7 cellular contexts compared by ENCODE assay signal in genomic region chr20:372543-373082, GRCh38. TPM values are rescaled to one million over a fixed set of nuclear protein-coding genes. Genes with fewer than 3 reads are reported as not detected.
DNase-seq lines count a peak whose midpoint lies in the region; ATAC-seq, FAIRE-seq and TF ChIP-seq lines count a peak whose summit lies in the region.
"Not testable (repeated sequence)": the region's sequence is repeated elsewhere in the genome, so short reads cannot be mapped to it uniquely, and the experiment has no call there.

No MANE protein-coding gene starts in this region.

- H2AFZ ChIP-seq in endothelial cell of umbilical vein (ENCODE audit: low read depth, low read length), result not testable (repeated sequence)

- WGBS in liver, result 84% methylated on average over 11 of the region's 11 CpGs
- 91% methylated on average over 11 of the region's 11 CpGs for WGBS in prostate gland

- not testable (repeated sequence) for H3K4me3 ChIP-seq in NB4 (ENCODE audit: low read depth, low read length); endothelial cell of umbilical vein (replicated peaks in 1 of 3; ENCODE audit: insufficient read depth in 1 of 3, low read depth in 1 of 3, low read length in 3 of 3); liver (ENCODE audit: low read depth in 1 of 3, low read length in 3 of 3); prostate gland

- not testable (repeated sequence) for H4K20me1 ChIP-seq in endothelial cell of umbilical vein (replicated peaks; ENCODE audit: control insufficient read depth, extremely low read depth, insufficient read depth, low read length)

- TF ChIP-seq POLR2A in NB4 (IDR thresholded peaks at IDR 0.05; ENCODE audit: extremely low read depth, insufficient read length); endothelial cell of umbilical vein (IDR thresholded peaks at IDR 0.05; ENCODE audit: low read depth, low read length); prostate gland (IDR thresholded peaks at IDR 0.05): not testable (repeated sequence)

- FAIRE-seq in endothelial cell of umbilical vein (lab: Jason Lieb, UNC), result not testable (repeated sequence)

- H3K79me2 ChIP-seq in endothelial cell of umbilical vein (ENCODE audit: control insufficient read depth, insufficient read depth, low read length), result not testable (repeated sequence)

- dilution Hi-C loops in endothelial cell of umbilical vein (cut with MboI; ENCODE audit: extremely low pct_ligation_motif_present, low sequenced_read_pairs), result not testable (repeated sequence)

- not testable (repeated sequence) for H3K4me3 Mint-ChIP-seq in T-helper 2 cell treated with Interferon-gamma antibody and Interleukin-4, amounts not matched to agents 5 μg/mL and 100 μg/mL, for 36 hours

- not testable (repeated sequence) for H3K9me1 ChIP-seq in endothelial cell of umbilical vein (replicated peaks; ENCODE audit: control insufficient read depth, extremely low read depth, insufficient read depth, low read length)

- POLR2A ChIA-PET in endothelial cell of umbilical vein (lab: Charles Lee), result interaction anchor here (1.1 to 3.1 kb wide), 4 partner anchors 10 to 35 kb away, joined by 4 to 13 read pairs (median 6); no protein-coding TSS in a partner anchor

- H3K36me3 ChIP-seq in endothelial cell of umbilical vein (ENCODE audit: control insufficient read depth in 2 of 2, extremely low read depth in 1 of 2, insufficient read depth in 2 of 2, low read length in 2 of 2); liver (ENCODE audit: control insufficient read depth in 4 of 4, insufficient read depth in 3 of 4, low read depth in 1 of 4, low read length in 3 of 4); prostate gland: not testable (repeated sequence)

- ATAC-seq in activated naive CD4-positive, alpha-beta T cell treated with anti-CD3 and anti-CD28 coated beads, Interleukin-2, amount 50 U/mL, for 72 hours, result peak; percentile 66 to 68

- not testable (repeated sequence) for H3K9me3 Mint-ChIP-seq in T-helper 2 cell treated with Interferon-gamma antibody and Interleukin-4, amounts not matched to agents 5 μg/mL and 100 μg/mL, for 36 hours; activated naive CD4-positive, alpha-beta T cell treated with anti-CD3 and anti-CD28 coated beads, Interleukin-2, amount 50 U/mL, for 72 hours

- CTCF ChIA-PET in endothelial cell of umbilical vein (lab: Charles Lee), result interaction anchor here (1.3 to 5.8 kb wide), 7 partner anchors 8 to 59 kb away, joined by 4 to 41 read pairs (median 9); partner anchors contain the start of gene TRIB3

- H3K27me3 ChIP-seq in endothelial cell of umbilical vein (ENCODE audit: control insufficient read depth in 2 of 2, insufficient read depth in 2 of 2, low read length in 2 of 2); liver (ENCODE audit: control insufficient read depth in 4 of 4, insufficient read depth in 4 of 4, low read length in 3 of 4); prostate gland (replicated peaks; ENCODE audit: insufficient read depth): not testable (repeated sequence)

- H3K27ac ChIP-seq in endothelial cell of umbilical vein (ENCODE audit: insufficient read depth, low read depth, low read length) (peak overlapping the region; percentile 82), liver (ENCODE audit: low read depth in 1 of 2, low read length in 2 of 2) (peak overlapping the region; percentile 81 to 91), prostate gland (peak overlapping the region; percentile 33 to 42)

- TSS peak; percentile 46 for BruUV-seq in endothelial cell of umbilical vein (replicated peaks; lab: Mats Ljungman, UMichigan)

- H3K4me1 ChIP-seq in endothelial cell of umbilical vein (ENCODE audit: control insufficient read depth, extremely low read depth, insufficient read depth, low read length) (peaks cover 52% of the 10 kb centered on the region), liver (ENCODE audit: control insufficient read depth in 4 of 4, insufficient read depth in 4 of 4, low read length in 3 of 4) (peaks cover 12 to 38% (median 29%) of the 10 kb centered on the region in 4 donors)
- H3K4me1 ChIP-seq in prostate gland (replicated peaks), result not testable (repeated sequence)

- not testable (repeated sequence) for H3K27ac Mint-ChIP-seq in T-helper 2 cell treated with Interferon-gamma antibody and Interleukin-4, amounts not matched to agents 5 μg/mL and 100 μg/mL, for 36 hours
- peak overlapping the region in 1 of 2 donors; percentile 77 for H3K27ac Mint-ChIP-seq in activated naive CD4-positive, alpha-beta T cell treated with anti-CD3 and anti-CD28 coated beads, Interleukin-2, amount 50 U/mL, for 72 hours

- peak overlapping the region; percentile 41 for H3K4me2 ChIP-seq in endothelial cell of umbilical vein (ENCODE audit: insufficient read depth, low read length)

- DNase-seq in GDM1 (lab: John Stamatoyannopoulos, UW), result peak; percentile 46
- peak; percentile 86 for DNase-seq in NB4 (ENCODE audit: low read depth)
- DNase-seq in T-helper 2 cell treated with Interferon-gamma antibody and Interleukin-4, amounts not matched to agents 5 μg/mL and 100 μg/mL, for 36 hours (ENCODE audit: low spot score), result peak; percentile 26
- DNase-seq in activated naive CD4-positive, alpha-beta T cell treated with anti-CD3 and anti-CD28 coated beads, Interleukin-2, amount 50 U/mL, for 72 hours (ENCODE audit: low spot score in 2 of 2); endothelial cell of umbilical vein (ENCODE audit: low read depth, low spot score); prostate gland (ENCODE audit: low spot score): not testable (repeated sequence)

- intact Hi-C loops in endothelial cell of umbilical vein (cut with micrococcal nuclease), result loop anchor here (1.0 to 5.0 kb wide), 6 partner anchors 9 to 1440 kb away; no protein-coding TSS in a partner anchor
- intact Hi-C loops in prostate gland (cut with DNase I), result not testable (repeated sequence)

- H3K9ac ChIP-seq in endothelial cell of umbilical vein (replicated peaks; ENCODE audit: extremely low read depth, insufficient read depth, low read length), result peak overlapping the region; percentile 49
- not testable (repeated sequence) for H3K9ac ChIP-seq in liver (ENCODE audit: low read depth in 1 of 2, low read length in 2 of 2)

- H3K4me1 Mint-ChIP-seq in T-helper 2 cell treated with Interferon-gamma antibody and Interleukin-4, amounts not matched to agents 5 μg/mL and 100 μg/mL, for 36 hours (ENCODE audit: low read depth), result peaks cover 28% of the 10 kb centered on the region

- not testable (repeated sequence) for TF ChIP-seq CTCF in NB4 (IDR thresholded peaks at IDR 0.05; ENCODE audit: low read depth, low read length); endothelial cell of umbilical vein (IDR thresholded peaks at IDR 0.05; ENCODE audit: extremely low read depth in 1 of 2, insufficient read depth in 1 of 2, low read depth in 1 of 2, low read length in 2 of 2); liver (IDR thresholded peaks at IDR 0.05; ENCODE audit: low read depth, low read length, missing input control); prostate gland (IDR thresholded peaks at IDR 0.05)

- H3K9me3 ChIP-seq in endothelial cell of umbilical vein (replicated peaks; ENCODE audit: control insufficient read depth, insufficient read depth, low read length); liver (ENCODE audit: control insufficient read depth in 4 of 4, low read length in 3 of 4); prostate gland: not testable (repeated sequence)

- not testable (repeated sequence) for H3K27me3 Mint-ChIP-seq in T-helper 2 cell treated with Interferon-gamma antibody and Interleukin-4, amounts not matched to agents 5 μg/mL and 100 μg/mL, for 36 hours (ENCODE audit: low read depth)

- not testable (repeated sequence) for TF ChIP-seq RAD21 in liver (IDR thresholded peaks at IDR 0.05)

- H3K36me3 Mint-ChIP-seq in T-helper 2 cell treated with Interferon-gamma antibody and Interleukin-4, amounts not matched to agents 5 μg/mL and 100 μg/mL, for 36 hours (ENCODE audit: low read depth); activated naive CD4-positive, alpha-beta T cell treated with anti-CD3 and anti-CD28 coated beads, Interleukin-2, amount 50 U/mL, for 72 hours: not testable (repeated sequence)

RNA-seq across cellular contexts. Expression of gene TRIB3, which starts 7.9 kb away (rescaled TPM):
- 10 to 100 TPM; 31.3 to 39.4 TPM for total RNA-seq in activated naive CD4-positive, alpha-beta T cell treated with anti-CD3 and anti-CD28 coated beads, Interleukin-2, amount 50 U/mL, for 72 hours
- total RNA-seq in endothelial cell of umbilical vein (32.1 and 35.3 TPM in 2 replicates), liver (10 to 100 TPM in 1 of 2 donors, 1 to 10 TPM in 1; 4.8 to 36.3 TPM), prostate gland (10 to 100 TPM; 11.8 to 22.7 TPM)
- polyA plus RNA-seq in endothelial cell of umbilical vein (32.6 and 43.0 TPM in 2 replicates), liver (10 to 100 TPM; 41.2 to 63.1 TPM)
- polyA plus RNA-seq in endothelial cell of umbilical vein (2011; cell fraction: cytosol; rRNA removed), result 23.5 and 28.0 TPM in 2 replicates
- 11.8 and 12.1 TPM in 2 replicates for polyA plus RNA-seq in endothelial cell of umbilical vein (2011; cell fraction: nucleus; rRNA removed)
- polyA plus RNA-seq in endothelial cell of umbilical vein (2012), result 23.3 and 23.5 TPM in 2 replicates
- polyA minus RNA-seq in endothelial cell of umbilical vein, result 20.6 and 22.1 TPM in 2 replicates
- polyA minus RNA-seq in endothelial cell of umbilical vein (2011; cell fraction: cytosol; rRNA and poly(A)+ RNA removed), result 98.2 TPM
- 7.5 and 8.9 TPM in 2 replicates for polyA minus RNA-seq in endothelial cell of umbilical vein (2011; cell fraction: nucleus; rRNA and poly(A)+ RNA removed)

RNA-seq across cellular contexts. Expression of gene NRSN2, which starts 25.7 kb away (rescaled TPM):
- total RNA-seq in activated naive CD4-positive, alpha-beta T cell treated with anti-CD3 and anti-CD28 coated beads, Interleukin-2, amount 50 U/mL, for 72 hours, result 1 to 10 TPM; 4.2 to 8.5 TPM
- total RNA-seq in endothelial cell of umbilical vein (36.7 and 36.9 TPM in 2 replicates), liver (10 to 100 TPM in 1 of 2 donors, 1 to 10 TPM in 1; 1.9 to 12.0 TPM), prostate gland (10 to 100 TPM; 26.3 to 48.3 TPM)
- polyA plus RNA-seq in endothelial cell of umbilical vein (64.1 and 79.1 TPM in 2 replicates), liver (1 to 10 TPM; 3.5 to 6.0 TPM)
- 47.5 and 70.4 TPM in 2 replicates for polyA plus RNA-seq in endothelial cell of umbilical vein (2011; cell fraction: cytosol; rRNA removed)
- polyA plus RNA-seq in endothelial cell of umbilical vein (2011; cell fraction: nucleus; rRNA removed), result 26.9 and 27.6 TPM in 2 replicates
- 36.2 and 43.8 TPM in 2 replicates for polyA plus RNA-seq in endothelial cell of umbilical vein (2012)
- polyA minus RNA-seq in endothelial cell of umbilical vein, result 26.9 and 28.1 TPM in 2 replicates
- polyA minus RNA-seq in endothelial cell of umbilical vein (2011; cell fraction: cytosol; rRNA and poly(A)+ RNA removed), result 4.9 TPM
- polyA minus RNA-seq in endothelial cell of umbilical vein (2011; cell fraction: nucleus; rRNA and poly(A)+ RNA removed), result 5.1 and 6.7 TPM in 2 replicates

RNA-seq across cellular contexts. Expression of gene RBCK1, which starts 35.5 kb away (rescaled TPM):
- 100 to 1,000 TPM; 113 to 150 TPM for total RNA-seq in activated naive CD4-positive, alpha-beta T cell treated with anti-CD3 and anti-CD28 coated beads, Interleukin-2, amount 50 U/mL, for 72 hours
- total RNA-seq in endothelial cell of umbilical vein, result 80.4 and 86.0 TPM in 2 replicates
- 82.7 and 98.3 TPM in 2 replicates for polyA plus RNA-seq in endothelial cell of umbilical vein
- 54.5 and 65.8 TPM in 2 replicates for polyA plus RNA-seq in endothelial cell of umbilical vein (2011; cell fraction: cytosol; rRNA removed)
- 152 and 200 TPM in 2 replicates for polyA plus RNA-seq in endothelial cell of umbilical vein (2011; cell fraction: nucleus; rRNA removed)
- 84.2 and 98.4 TPM in 2 replicates for polyA plus RNA-seq in endothelial cell of umbilical vein (2012)
- 58.1 and 63.6 TPM in 2 replicates for polyA minus RNA-seq in endothelial cell of umbilical vein
- polyA minus RNA-seq in endothelial cell of umbilical vein (2011; cell fraction: cytosol; rRNA and poly(A)+ RNA removed), result 30.3 TPM
- 44.5 and 45.0 TPM in 2 replicates for polyA minus RNA-seq in endothelial cell of umbilical vein (2011; cell fraction: nucleus; rRNA and poly(A)+ RNA removed)
- 10 to 100 TPM; 18.0 to 48.3 TPM for total RNA-seq in liver
- polyA plus RNA-seq in liver, result 10 to 100 TPM; 61.3 to 62.6 TPM
- total RNA-seq in prostate gland, result 100 to 1,000 TPM; 108 to 158 TPM

RNA-seq across cellular contexts. Expression of gene SOX12, which starts 47.3 kb away (rescaled TPM):
- total RNA-seq in activated naive CD4-positive, alpha-beta T cell treated with anti-CD3 and anti-CD28 coated beads, Interleukin-2, amount 50 U/mL, for 72 hours, result 10 to 100 TPM in 1 of 2 donors, 1 to 10 TPM in 1; 4.9 to 11.8 TPM
- total RNA-seq in endothelial cell of umbilical vein (32.2 and 37.7 TPM in 2 replicates), liver (1 to 10 TPM in 1 of 2 donors, under 1 TPM in 1; 0.67 to 4.2 TPM), prostate gland (10 to 100 TPM; 10.7 to 21.0 TPM)
- polyA plus RNA-seq in endothelial cell of umbilical vein (5.7 and 6.2 TPM in 2 replicates), liver (1 to 10 TPM; 1.3 to 2.0 TPM)
- polyA plus RNA-seq in endothelial cell of umbilical vein (2011; cell fraction: cytosol; rRNA removed), result 5.4 and 6.7 TPM in 2 replicates
- polyA plus RNA-seq in endothelial cell of umbilical vein (2011; cell fraction: nucleus; rRNA removed), result 8.9 and 9.2 TPM in 2 replicates
- polyA plus RNA-seq in endothelial cell of umbilical vein (2012), result 16.2 and 21.0 TPM in 2 replicates
- 2.9 and 5.5 TPM in 2 replicates for polyA minus RNA-seq in endothelial cell of umbilical vein
- polyA minus RNA-seq in endothelial cell of umbilical vein (2011; cell fraction: cytosol; rRNA and poly(A)+ RNA removed), result 3.1 TPM
- 2.2 and 3.9 TPM in 2 replicates for polyA minus RNA-seq in endothelial cell of umbilical vein (2011; cell fraction: nucleus; rRNA and poly(A)+ RNA removed)
